In the genomic region with DNA sequence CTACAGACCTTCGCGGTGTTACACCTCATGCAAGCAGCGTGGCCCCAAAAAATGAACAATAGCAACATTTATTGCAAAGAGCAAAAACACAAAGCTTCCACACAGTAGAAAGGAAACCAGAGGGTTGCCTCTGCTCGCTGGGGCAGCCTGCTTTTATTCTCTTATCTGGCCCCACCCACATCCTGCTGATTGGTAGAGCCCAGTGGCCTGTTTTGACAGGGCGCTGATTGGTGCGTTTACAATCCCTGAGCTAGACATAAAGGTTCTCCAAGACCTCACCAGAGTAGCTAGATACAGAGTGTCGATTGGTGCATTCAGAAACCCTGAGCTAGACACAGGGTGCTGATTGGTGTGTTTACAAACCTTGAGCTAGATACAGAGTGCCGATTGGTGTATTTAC, we compare ENCODE assay signal across 3 cellular contexts.
TF ChIP-seq lines count a peak whose summit lies in the region.

No MANE protein-coding gene starts in this region.

TF ChIP-seq in WTC11, 78 proteins besides CTCF, POLR2A, EP300 and RAD21:
- TF ChIP-seq NFYB (CRISPR knock-in tag; conservative IDR thresholded peaks at IDR 0.05; ENCODE audit: low read depth) = peak; percentile 37; the same call in 1 of the 2 replicates

TF ChIP-seq in K562, 482 proteins besides CTCF, POLR2A, EP300 and RAD21:
- TF ChIP-seq NFYB (IDR thresholded peaks at IDR 0.05; ENCODE audit: extremely low read depth, insufficient read length) (peak; percentile 58), POLR2H (tag; IDR thresholded peaks at IDR 0.05; ENCODE audit: low read depth) (peak; percentile 45; the same call in 1 of the 2 replicates), SREBF1 (IDR thresholded peaks at IDR 0.05; ENCODE audit: borderline replicate concordance, low read depth, low read length) (peak; percentile 90; the same call in 1 of the 2 replicates), L3MBTL2 (IDR thresholded peaks at IDR 0.05) (0 out of 2 replicates have a peak, but pooled peaks have one; percentile 49), CBX3 (IDR thresholded peaks at IDR 0.05; ENCODE audit: borderline replicate concordance in 1 of 2, low read length in 2 of 2) (0 out of 3 replicates have a peak, but pooled peaks of 1 of the 2 experiments have one; percentile 20), PHF8 (IDR thresholded peaks at IDR 0.05; ENCODE audit: borderline replicate concordance, low read length) (peak; percentile 27; the same call in 1 of the 2 replicates), CC2D1A (IDR thresholded peaks at IDR 0.05) (0 out of 2 replicates have a peak, but pooled peaks have one; percentile 27), FOS (IDR thresholded peaks at IDR 0.05; ENCODE audit: extremely low read depth, insufficient read length) (peak; percentile 26), PML (IDR thresholded peaks at IDR 0.05; ENCODE audit: low read length) (peak; percentile 22; the same call in 1 of the 2 replicates), MTA3 (IDR thresholded peaks at IDR 0.05; ENCODE audit: borderline replicate concordance) (peak; percentile 90)
- TF ChIP-seq, protein P1, sequence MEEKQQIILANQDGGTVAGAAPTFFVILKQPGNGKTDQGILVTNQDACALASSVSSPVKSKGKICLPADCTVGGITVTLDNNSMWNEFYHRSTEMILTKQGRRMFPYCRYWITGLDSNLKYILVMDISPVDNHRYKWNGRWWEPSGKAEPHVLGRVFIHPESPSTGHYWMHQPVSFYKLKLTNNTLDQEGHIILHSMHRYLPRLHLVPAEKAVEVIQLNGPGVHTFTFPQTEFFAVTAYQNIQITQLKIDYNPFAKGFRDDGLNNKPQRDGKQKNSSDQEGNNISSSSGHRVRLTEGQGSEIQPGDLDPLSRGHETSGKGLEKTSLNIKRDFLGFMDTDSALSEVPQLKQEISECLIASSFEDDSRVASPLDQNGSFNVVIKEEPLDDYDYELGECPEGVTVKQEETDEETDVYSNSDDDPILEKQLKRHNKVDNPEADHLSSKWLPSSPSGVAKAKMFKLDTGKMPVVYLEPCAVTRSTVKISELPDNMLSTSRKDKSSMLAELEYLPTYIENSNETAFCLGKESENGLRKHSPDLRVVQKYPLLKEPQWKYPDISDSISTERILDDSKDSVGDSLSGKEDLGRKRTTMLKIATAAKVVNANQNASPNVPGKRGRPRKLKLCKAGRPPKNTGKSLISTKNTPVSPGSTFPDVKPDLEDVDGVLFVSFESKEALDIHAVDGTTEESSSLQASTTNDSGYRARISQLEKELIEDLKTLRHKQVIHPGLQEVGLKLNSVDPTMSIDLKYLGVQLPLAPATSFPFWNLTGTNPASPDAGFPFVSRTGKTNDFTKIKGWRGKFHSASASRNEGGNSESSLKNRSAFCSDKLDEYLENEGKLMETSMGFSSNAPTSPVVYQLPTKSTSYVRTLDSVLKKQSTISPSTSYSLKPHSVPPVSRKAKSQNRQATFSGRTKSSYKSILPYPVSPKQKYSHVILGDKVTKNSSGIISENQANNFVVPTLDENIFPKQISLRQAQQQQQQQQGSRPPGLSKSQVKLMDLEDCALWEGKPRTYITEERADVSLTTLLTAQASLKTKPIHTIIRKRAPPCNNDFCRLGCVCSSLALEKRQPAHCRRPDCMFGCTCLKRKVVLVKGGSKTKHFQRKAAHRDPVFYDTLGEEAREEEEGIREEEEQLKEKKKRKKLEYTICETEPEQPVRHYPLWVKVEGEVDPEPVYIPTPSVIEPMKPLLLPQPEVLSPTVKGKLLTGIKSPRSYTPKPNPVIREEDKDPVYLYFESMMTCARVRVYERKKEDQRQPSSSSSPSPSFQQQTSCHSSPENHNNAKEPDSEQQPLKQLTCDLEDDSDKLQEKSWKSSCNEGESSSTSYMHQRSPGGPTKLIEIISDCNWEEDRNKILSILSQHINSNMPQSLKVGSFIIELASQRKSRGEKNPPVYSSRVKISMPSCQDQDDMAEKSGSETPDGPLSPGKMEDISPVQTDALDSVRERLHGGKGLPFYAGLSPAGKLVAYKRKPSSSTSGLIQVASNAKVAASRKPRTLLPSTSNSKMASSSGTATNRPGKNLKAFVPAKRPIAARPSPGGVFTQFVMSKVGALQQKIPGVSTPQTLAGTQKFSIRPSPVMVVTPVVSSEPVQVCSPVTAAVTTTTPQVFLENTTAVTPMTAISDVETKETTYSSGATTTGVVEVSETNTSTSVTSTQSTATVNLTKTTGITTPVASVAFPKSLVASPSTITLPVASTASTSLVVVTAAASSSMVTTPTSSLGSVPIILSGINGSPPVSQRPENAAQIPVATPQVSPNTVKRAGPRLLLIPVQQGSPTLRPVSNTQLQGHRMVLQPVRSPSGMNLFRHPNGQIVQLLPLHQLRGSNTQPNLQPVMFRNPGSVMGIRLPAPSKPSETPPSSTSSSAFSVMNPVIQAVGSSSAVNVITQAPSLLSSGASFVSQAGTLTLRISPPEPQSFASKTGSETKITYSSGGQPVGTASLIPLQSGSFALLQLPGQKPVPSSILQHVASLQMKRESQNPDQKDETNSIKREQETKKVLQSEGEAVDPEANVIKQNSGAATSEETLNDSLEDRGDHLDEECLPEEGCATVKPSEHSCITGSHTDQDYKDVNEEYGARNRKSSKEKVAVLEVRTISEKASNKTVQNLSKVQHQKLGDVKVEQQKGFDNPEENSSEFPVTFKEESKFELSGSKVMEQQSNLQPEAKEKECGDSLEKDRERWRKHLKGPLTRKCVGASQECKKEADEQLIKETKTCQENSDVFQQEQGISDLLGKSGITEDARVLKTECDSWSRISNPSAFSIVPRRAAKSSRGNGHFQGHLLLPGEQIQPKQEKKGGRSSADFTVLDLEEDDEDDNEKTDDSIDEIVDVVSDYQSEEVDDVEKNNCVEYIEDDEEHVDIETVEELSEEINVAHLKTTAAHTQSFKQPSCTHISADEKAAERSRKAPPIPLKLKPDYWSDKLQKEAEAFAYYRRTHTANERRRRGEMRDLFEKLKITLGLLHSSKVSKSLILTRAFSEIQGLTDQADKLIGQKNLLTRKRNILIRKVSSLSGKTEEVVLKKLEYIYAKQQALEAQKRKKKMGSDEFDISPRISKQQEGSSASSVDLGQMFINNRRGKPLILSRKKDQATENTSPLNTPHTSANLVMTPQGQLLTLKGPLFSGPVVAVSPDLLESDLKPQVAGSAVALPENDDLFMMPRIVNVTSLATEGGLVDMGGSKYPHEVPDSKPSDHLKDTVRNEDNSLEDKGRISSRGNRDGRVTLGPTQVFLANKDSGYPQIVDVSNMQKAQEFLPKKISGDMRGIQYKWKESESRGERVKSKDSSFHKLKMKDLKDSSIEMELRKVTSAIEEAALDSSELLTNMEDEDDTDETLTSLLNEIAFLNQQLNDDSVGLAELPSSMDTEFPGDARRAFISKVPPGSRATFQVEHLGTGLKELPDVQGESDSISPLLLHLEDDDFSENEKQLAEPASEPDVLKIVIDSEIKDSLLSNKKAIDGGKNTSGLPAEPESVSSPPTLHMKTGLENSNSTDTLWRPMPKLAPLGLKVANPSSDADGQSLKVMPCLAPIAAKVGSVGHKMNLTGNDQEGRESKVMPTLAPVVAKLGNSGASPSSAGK (IDR thresholded peaks at IDR 0.05) = peak; percentile 36; the same call in 1 of the 2 replicates
TF ChIP-seq in K562: peak in this region for 11; not testable (repeated sequence) for 471.

TF ChIP-seq in HepG2, 621 proteins besides CTCF, POLR2A, EP300 and RAD21:
- TF ChIP-seq NFYB (CRISPR knock-in tag; IDR thresholded peaks at IDR 0.05) = peak; percentile 47; the same call in 1 of the 2 replicates
- TF ChIP-seq NFYC (CRISPR knock-in tag; IDR thresholded peaks at IDR 0.05) = peak; percentile 41
